In the genomic region with DNA sequence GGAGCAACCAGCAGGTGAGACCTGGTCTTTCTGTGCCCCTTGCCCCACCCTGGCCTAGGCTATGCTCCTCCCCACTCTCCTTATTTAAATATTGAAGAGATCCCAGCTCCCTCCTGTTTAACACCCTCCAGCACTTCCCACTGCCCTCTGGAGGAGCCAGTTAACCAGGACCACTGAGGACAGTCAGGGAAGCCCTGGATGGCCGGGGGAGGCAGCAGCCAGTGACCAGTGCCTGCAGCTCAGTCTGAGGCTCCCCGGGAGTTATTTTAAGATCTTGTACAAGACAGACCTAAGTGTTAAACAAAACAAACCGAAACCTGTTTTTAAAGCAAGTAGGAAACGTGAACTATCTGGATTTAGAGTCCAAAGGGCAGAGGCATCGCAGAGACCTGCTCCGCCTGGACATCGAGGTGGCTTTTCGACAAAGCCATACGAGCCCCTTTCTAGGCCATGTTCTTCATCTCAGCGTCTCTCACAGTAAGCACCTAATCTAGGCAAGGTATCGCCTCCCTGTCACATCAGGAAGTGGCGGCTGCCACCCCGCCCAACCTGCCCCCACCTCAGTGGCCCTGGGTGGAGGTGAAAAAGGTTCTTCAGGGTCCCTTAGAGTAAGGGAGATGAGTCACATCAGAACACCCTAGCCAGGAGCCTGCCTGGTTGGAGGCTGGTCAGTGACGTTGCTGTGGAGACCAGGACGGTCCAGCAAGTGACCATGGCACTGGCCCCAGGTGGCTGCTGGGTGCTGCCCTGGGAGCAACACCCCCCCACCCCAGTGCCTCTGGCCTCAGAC, we compare ENCODE assay signal across 18 cellular contexts. TPM values are rescaled to one million over a fixed set of nuclear protein-coding genes. Genes with fewer than 3 reads are reported as not detected.
DNase-seq lines count a peak whose midpoint lies in the region; ATAC-seq and TF ChIP-seq lines count a peak whose summit lies in the region.
"Had no signal": no experiment of that assay in that cellular context is flagged by ENCODE, and none has a peak within 500 bp of the region (broad histone marks: within the 10 kb centered on the region; RNA-seq: fewer than 3 reads in every experiment).

No MANE protein-coding gene starts in this region.

- peaks cover 2% of the 10 kb centered on the region for H3K9me3 Mint-ChIP-seq in type B pancreatic cell

- H3K9me3 ChIP-seq in right atrium auricular region (peaks cover 0 to 2% of the 10 kb centered on the region in 2 donors), right lobe of liver (no peaks in the 10 kb centered on the region)
- H3K9me3 ChIP-seq: ovary had no signal

- peak overlapping the region; percentile 17 for H3K4me3 Mint-ChIP-seq in type B pancreatic cell
- H3K4me3 Mint-ChIP-seq: dendritic cell treated with granulocyte-macrophage colony-stimulating factor and Interleukin-4, amounts not matched to agents 40 ng/mL and 50 ng/mL, for 4 days; memory B cell had no signal

- peak overlapping the region; percentile 70 for H3K27ac Mint-ChIP-seq in type B pancreatic cell
- H3K27ac Mint-ChIP-seq: dendritic cell treated with granulocyte-macrophage colony-stimulating factor and Interleukin-4, amounts not matched to agents 40 ng/mL and 50 ng/mL, for 4 days; memory B cell had no signal

- H3K4me3 ChIP-seq in right atrium auricular region, result no peak overlapping the region
- no peak overlapping the region for H3K4me3 ChIP-seq in right lobe of liver
- H3K4me3 ChIP-seq: ovary had no signal

- peaks cover 2% of the 10 kb centered on the region for H3K36me3 Mint-ChIP-seq in type B pancreatic cell

- TF ChIP-seq CTCF in right atrium auricular region (IDR thresholded peaks at IDR 0.05) (no peak), right lobe of liver (IDR thresholded peaks at IDR 0.05) (no peak), type B pancreatic cell (conservative IDR thresholded peaks at IDR 0.05) (no peak)

- DNase-seq in Right ventricle myocardium inferior (ENCODE audit: missing footprints) (peak; percentile 51), right atrium auricular region (ENCODE audit: low spot score) (no peak), right lobe of liver (peak in 1 of 3 donors; percentile 51), type B pancreatic cell (ENCODE audit: extremely low spot score, unreplicated experiment) (no peak)
- peak; percentile 57 for DNase-seq in activated CD8-positive, alpha-beta memory T cell treated with anti-CD3 and anti-CD28 coated beads, Interleukin-2, amount 50 U/mL, for 4 hours
- no peak for DNase-seq in effector CD4-positive, alpha-beta T cell
- DNase-seq: activated CD4-positive, alpha-beta T cell treated with anti-CD3 and anti-CD28 coated beads, Interleukin-2, amount 50 U/mL, for 4 hours; amygdala; DND-41; KG1; NCI-H1436; ovary; stimulated activated CD4-positive, alpha-beta T cell treated with anti-CD3 and anti-CD28 coated beads, Interleukin-12 subunit alpha, Interleukin-12 subunit beta, amount 100 ng/mL, for 4 hours; T1000 had no signal

- H3K4me1 Mint-ChIP-seq in type B pancreatic cell (ENCODE audit: unreplicated experiment), result no peaks in the 10 kb centered on the region

- no peaks in the 10 kb centered on the region for H3K36me3 ChIP-seq in right atrium auricular region
- no peaks in the 10 kb centered on the region for H3K36me3 ChIP-seq in right lobe of liver
- H3K36me3 ChIP-seq: ovary had no signal

- no peaks in the 10 kb centered on the region for H3K27me3 Mint-ChIP-seq in type B pancreatic cell

- intact Hi-C loops in Right ventricle myocardium inferior (cut with DNase I), result no loop called here
- intact Hi-C loops in right lobe of liver (cut with DNase I), result no loop called here

- no peak for TF ChIP-seq POLR2A in right lobe of liver (IDR thresholded peaks at IDR 0.05)

- no peak overlapping the region for H3K27ac ChIP-seq in right atrium auricular region
- peak overlapping the region; percentile 64 to 83 (median 82) for H3K27ac ChIP-seq in right lobe of liver
- H3K27ac ChIP-seq: ovary had no signal

- H3K4me1 ChIP-seq in right atrium auricular region, result no peaks in the 10 kb centered on the region
- H3K4me1 ChIP-seq in right lobe of liver, result peaks cover 0 to 35% (median 12%) of the 10 kb centered on the region in 4 donors

- ATAC-seq in Right ventricle myocardium inferior (no peak), right lobe of liver (peak; percentile 41 to 57 (median 46)), GM19395 (IDR thresholded peaks at IDR 0.05; ENCODE audit: unreplicated experiment) (no peak), HG03175 (IDR thresholded peaks at IDR 0.05; ENCODE audit: unreplicated experiment) (no peak)

- WGBS in right lobe of liver (ENCODE audit: insufficient coverage, low coverage, low lambda C conversion rate, missing lambda C conversion rate), result 31% methylated on average over 12 of the region's 15 CpGs

- H3K27me3 ChIP-seq in right atrium auricular region, result no peaks in the 10 kb centered on the region
- H3K27me3 ChIP-seq in right lobe of liver, result no peaks in the 10 kb centered on the region
- H3K27me3 ChIP-seq: ovary had no signal

RNA-seq across cellular contexts. Expression of gene TRMU, which starts 35.3 kb away (rescaled TPM):
- total RNA-seq in Right ventricle myocardium inferior (42.2 TPM), right atrium auricular region (10 to 100 TPM; 22.2 to 22.4 TPM), right lobe of liver (10 to 100 TPM; 17.2 to 24.2 (median 19.9) TPM), type B pancreatic cell (ENCODE audit: low replicate concordance) (46.6 and 68.4 TPM in 2 replicates)

Comparison
In these comparisons a context has a peak if more than half of its experiments do, and no peak if none do; other contexts are left out.
1. DNase-seq: peak in Right ventricle myocardium inferior (single experiment) and activated CD8-positive, alpha-beta memory T cell treated with anti-CD3 and anti-CD28 coated beads, Interleukin-2, amount 50 U/mL, for 4 hours (single experiment); none in right atrium auricular region (single experiment), type B pancreatic cell (single experiment) and effector CD4-positive, alpha-beta T cell (single experiment).
2. ATAC-seq: peak in right lobe of liver (4 of 4); none in Right ventricle myocardium inferior (single experiment), GM19395 (single experiment) and HG03175 (single experiment).
3. H3K27ac ChIP-seq: peak in right lobe of liver (3 of 3); none in right atrium auricular region (0 of 2).